In the genomic region with DNA sequence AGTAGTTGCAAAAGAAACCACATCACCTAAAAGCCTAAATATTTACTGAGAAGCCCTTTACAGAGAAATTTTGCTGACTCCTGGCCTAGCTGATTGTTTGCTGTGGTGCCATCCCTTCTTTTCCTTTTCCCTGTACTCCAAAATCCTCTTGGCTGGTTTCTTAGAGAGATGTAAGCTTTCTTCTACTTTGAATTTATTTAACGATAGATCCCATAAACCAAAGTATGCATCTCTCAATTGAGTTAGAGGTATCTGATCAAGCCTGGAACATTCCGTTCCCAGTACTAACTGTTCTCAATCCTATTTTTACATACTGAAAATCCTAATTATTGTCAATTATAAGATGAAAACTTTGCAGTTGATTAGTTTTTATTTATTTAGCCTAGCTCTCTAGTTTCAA, we compare ENCODE assay signal across 1 cellular context.
TF ChIP-seq lines count a peak whose summit lies in the region.

No MANE protein-coding gene starts in this region.

TF ChIP-seq in A549, 52 proteins besides CTCF, POLR2A, EP300 and RAD21 (continued from another document):
- TF ChIP-seq NPAS2 (CRISPR knock-in tag; IDR thresholded peaks at IDR 0.05; ENCODE audit: borderline replicate concordance) (no peak), RNF2 (IDR thresholded peaks at IDR 0.05; ENCODE audit: borderline replicate concordance, low read depth) (no peak)
TF ChIP-seq in A549: peak in this region for 0.
